In the genomic region with DNA sequence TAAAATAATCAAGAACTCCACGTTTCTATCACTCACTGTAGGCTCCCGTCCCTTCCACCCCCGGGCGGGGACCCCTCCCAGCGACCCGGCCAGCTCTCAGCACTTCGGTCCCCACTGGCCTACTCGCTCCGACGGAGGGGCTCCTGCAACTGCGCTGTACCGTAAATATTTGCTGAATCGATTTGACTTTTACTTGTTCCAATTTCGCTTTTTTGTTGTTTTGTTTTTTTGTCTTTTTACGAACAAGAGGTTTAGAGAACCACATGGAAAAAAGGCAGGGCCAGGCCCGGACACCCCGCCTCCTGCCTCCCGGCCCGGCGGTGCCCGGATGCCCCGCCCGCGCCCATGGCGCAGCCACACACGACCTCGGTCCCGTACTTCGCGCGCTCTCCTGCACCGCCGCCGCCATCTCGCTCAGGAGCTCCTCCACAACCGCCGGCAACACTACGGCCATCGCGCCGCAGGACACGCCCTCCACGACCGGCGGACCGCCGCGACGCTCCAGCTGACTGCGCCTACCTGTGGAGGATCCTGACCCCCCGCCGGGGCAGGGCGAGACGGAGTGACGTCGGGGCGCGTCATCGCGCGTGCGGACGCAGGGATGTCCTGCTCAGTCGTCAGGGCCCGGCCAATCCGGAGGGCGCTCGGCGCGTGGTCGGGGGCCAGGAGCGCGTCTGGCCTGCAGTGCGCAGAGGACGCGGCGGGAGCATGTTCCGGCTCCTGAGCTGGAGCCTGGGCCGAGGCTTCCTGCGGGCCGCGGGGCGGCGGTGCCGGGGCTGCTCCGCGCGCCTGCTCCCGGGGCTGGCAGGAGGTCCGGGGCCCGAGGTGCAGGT, we compare ENCODE assay signal across 8 cellular contexts. TPM values are rescaled to one million over a fixed set of nuclear protein-coding genes. Genes with fewer than 3 reads are reported as not detected.
DNase-seq lines count a peak whose midpoint lies in the region; ATAC-seq and TF ChIP-seq lines count a peak whose summit lies in the region.

A gene with protein sequence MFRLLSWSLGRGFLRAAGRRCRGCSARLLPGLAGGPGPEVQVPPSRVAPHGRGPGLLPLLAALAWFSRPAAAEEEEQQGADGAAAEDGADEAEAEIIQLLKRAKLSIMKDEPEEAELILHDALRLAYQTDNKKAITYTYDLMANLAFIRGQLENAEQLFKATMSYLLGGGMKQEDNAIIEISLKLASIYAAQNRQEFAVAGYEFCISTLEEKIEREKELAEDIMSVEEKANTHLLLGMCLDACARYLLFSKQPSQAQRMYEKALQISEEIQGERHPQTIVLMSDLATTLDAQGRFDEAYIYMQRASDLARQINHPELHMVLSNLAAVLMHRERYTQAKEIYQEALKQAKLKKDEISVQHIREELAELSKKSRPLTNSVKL (plus strand): TSS at position 684 of the 833 bp plus-strand sequence. CDS start 25 bp downstream, at position 709.
A gene with protein sequence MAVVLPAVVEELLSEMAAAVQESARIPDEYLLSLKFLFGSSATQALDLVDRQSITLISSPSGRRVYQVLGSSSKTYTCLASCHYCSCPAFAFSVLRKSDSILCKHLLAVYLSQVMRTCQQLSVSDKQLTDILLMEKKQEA (minus strand): TSS at position 564 of the 833 bp plus-strand sequence. CDS start 110 bp downstream, at position 454.

- POLR2A ChIA-PET in CD8-positive, alpha-beta T cell (lab: Charles Lee) = interaction anchor here (0.6 to 1.7 kb wide), 8 partner anchors 13 to 536 kb away, joined by 3 to 5 read pairs (median 4); no protein-coding TSS in a partner anchor
- POLR2A ChIA-PET in activated CD4-positive, alpha-beta memory T cell treated with anti-CD3 and anti-CD28 coated beads, Interleukin-2, amount 10 ng/mL, durations not matched to agents 7 days and 5 days (lab: Charles Lee) = interaction anchor here (0.7 to 3.3 kb wide), 12 partner anchors 10 to 381 kb away, joined by 3 to 22 read pairs (median 4); a partner anchor contains a TSS

- H3K9me3 Mint-ChIP-seq in CD8-positive, alpha-beta T cell = no peaks in the 10 kb centered on the region
- no peaks in the 10 kb centered on the region for H3K9me3 Mint-ChIP-seq in activated CD4-positive, alpha-beta memory T cell treated with anti-CD3 and anti-CD28 coated beads, Interleukin-2, amount 10 ng/mL, durations not matched to agents 7 days and 5 days

- peak within 1 kb of the TSS; percentile 93 for H3K27ac ChIP-seq in CD8-positive, alpha-beta T cell (ENCODE audit: low read depth, low read length)
- peak within 1 kb of the TSS; percentile 72 to 99 (median 97) for H3K27ac ChIP-seq in dorsolateral prefrontal cortex
- H3K27ac ChIP-seq in right lobe of liver = peak within 1 kb of the TSS; percentile 88 to 96 (median 91)

- no peaks in the 10 kb centered on the region for H3K27me3 Mint-ChIP-seq in CD8-positive, alpha-beta T cell (ENCODE audit: low read depth)
- H3K27me3 Mint-ChIP-seq in activated CD4-positive, alpha-beta memory T cell treated with anti-CD3 and anti-CD28 coated beads, Interleukin-2, amount 10 ng/mL, durations not matched to agents 7 days and 5 days = no peaks in the 10 kb centered on the region

- no peak for TF ChIP-seq CTCF in CD8-positive, alpha-beta T cell (IDR thresholded peaks at IDR 0.05)
- TF ChIP-seq CTCF in dorsolateral prefrontal cortex (IDR thresholded peaks at IDR 0.05 in 54 of 56, conservative IDR thresholded peaks at IDR 0.05 in 2 of 56; ENCODE audit: low read depth in 1 of 56, partially characterized antibody in 56 of 56) = peak in 38 of 56 donors; percentile 4 to 56 (median 33)
- peak in 3 of 4 donors; percentile 10 to 29 (median 29) for TF ChIP-seq CTCF in right lobe of liver (IDR thresholded peaks at IDR 0.05)

- H3K9me3 ChIP-seq in CD8-positive, alpha-beta T cell (ENCODE audit: low read length) = no peaks in the 10 kb centered on the region
- H3K9me3 ChIP-seq in right lobe of liver = no peaks in the 10 kb centered on the region

- peaks cover 21% of the 10 kb centered on the region for H3K4me1 ChIP-seq in CD8-positive, alpha-beta T cell (ENCODE audit: insufficient read depth, low read length)
- peaks cover 0 to 14% (median 0%) of the 10 kb centered on the region in 4 donors for H3K4me1 ChIP-seq in right lobe of liver

- H3K4me1 Mint-ChIP-seq in CD8-positive, alpha-beta T cell (ENCODE audit: low read depth) = peaks cover 38% of the 10 kb centered on the region
- H3K4me1 Mint-ChIP-seq in activated CD4-positive, alpha-beta memory T cell treated with anti-CD3 and anti-CD28 coated beads, Interleukin-2, amount 10 ng/mL, durations not matched to agents 7 days and 5 days = peaks cover 34% of the 10 kb centered on the region

- H3K4me3 ChIP-seq in CD8-positive, alpha-beta T cell (ENCODE audit: low read depth, low read length) = peak within 1 kb of the TSS; percentile 93
- H3K4me3 ChIP-seq in dorsolateral prefrontal cortex (peak within 1 kb of the TSS; percentile 58 to 98 (median 86)), right lobe of liver (peak within 1 kb of the TSS; percentile 65 to 82 (median 76))

- intact Hi-C loops in CD8-positive, alpha-beta T cell (cut with DNase I, micrococcal nuclease) = loop anchor here (2.0 to 5.0 kb wide), 3 partner anchors 152 to 743 kb away; no protein-coding TSS in a partner anchor
- intact Hi-C loops in dorsolateral prefrontal cortex (cut with DNase I) (loop anchor here (1.0 to 10.0 kb wide), 5 partner anchors 55 to 218 kb away; a partner anchor contains a TSS), right lobe of liver (cut with DNase I) (loop anchor here in 1 of 2 donors (10.0 kb wide), 1 partner anchor 55 kb away; a partner anchor contains a TSS)

- TF ChIP-seq POLR2A in right lobe of liver (IDR thresholded peaks at IDR 0.05) = peak; percentile 98

- peaks cover 59% of the 10 kb centered on the region for H3K36me3 Mint-ChIP-seq in CD8-positive, alpha-beta T cell
- H3K36me3 Mint-ChIP-seq in activated CD4-positive, alpha-beta memory T cell treated with anti-CD3 and anti-CD28 coated beads, Interleukin-2, amount 10 ng/mL, durations not matched to agents 7 days and 5 days (ENCODE audit: low read depth) = peaks cover 38% of the 10 kb centered on the region

- DNase-seq in CD8-positive, alpha-beta T cell = peak; percentile 83 to 96 (median 90)
- DNase-seq in HK-2 (ENCODE audit: unreplicated experiment) (peak; percentile 98), NCI-H82 treated with DMSO at 0.1 percent for 48 hours (lab: John Stamatoyannopoulos, UW; ENCODE audit: unreplicated experiment) (peak; percentile 86), dorsolateral prefrontal cortex (peak; percentile 97 to 99 (median 98)), right lobe of liver (peak; percentile 99)
- DNase-seq in activated CD4-positive, alpha-beta memory T cell treated with anti-CD3 and anti-CD28 coated beads, Interleukin-2, amount 10 ng/mL, durations not matched to agents 7 days and 5 days = peak; percentile 95
- peak; percentile 94 for DNase-seq in stimulated activated CD4-positive, alpha-beta T cell treated with anti-CD3 and anti-CD28 coated beads, Interleukin-4, amount 100 ng/mL, for 24 hours

- H3K27me3 ChIP-seq in CD8-positive, alpha-beta T cell (ENCODE audit: insufficient read depth, low read length) = no peaks in the 10 kb centered on the region
- no peaks in the 10 kb centered on the region for H3K27me3 ChIP-seq in dorsolateral prefrontal cortex
- H3K27me3 ChIP-seq in right lobe of liver = no peaks in the 10 kb centered on the region

- H3K4me3 Mint-ChIP-seq in CD8-positive, alpha-beta T cell = peak within 1 kb of the TSS; percentile 94
- H3K4me3 Mint-ChIP-seq in activated CD4-positive, alpha-beta memory T cell treated with anti-CD3 and anti-CD28 coated beads, Interleukin-2, amount 10 ng/mL, durations not matched to agents 7 days and 5 days = peak within 1 kb of the TSS; percentile 94

- peak; percentile 81 for ATAC-seq in CD8-positive, alpha-beta T cell
- peak; percentile 93 for ATAC-seq in GM19455 (IDR thresholded peaks at IDR 0.05; ENCODE audit: unreplicated experiment)
- peak; percentile 92 to 97 (median 94) for ATAC-seq in right lobe of liver

- CTCF ChIA-PET in CD8-positive, alpha-beta T cell (lab: Charles Lee) = interaction anchor here (0.6 to 1.6 kb wide), 6 partner anchors 12 to 741 kb away, joined by 3 to 4 read pairs (median 4); no protein-coding TSS in a partner anchor
- CTCF ChIA-PET in activated CD4-positive, alpha-beta memory T cell treated with anti-CD3 and anti-CD28 coated beads, Interleukin-2, amount 10 ng/mL, durations not matched to agents 7 days and 5 days (lab: Charles Lee) = interaction anchor here (0.7 to 3.4 kb wide), 11 partner anchors 10 to 381 kb away, joined by 3 to 17 read pairs (median 4); a partner anchor contains a TSS

- 2% methylated on average over 45 of the region's 91 CpGs for WGBS in right lobe of liver (ENCODE audit: insufficient coverage, low coverage, low lambda C conversion rate, missing lambda C conversion rate)

- H3K27ac Mint-ChIP-seq in CD8-positive, alpha-beta T cell = peak within 1 kb of the TSS; percentile 98
- peak within 1 kb of the TSS; percentile 97 for H3K27ac Mint-ChIP-seq in activated CD4-positive, alpha-beta memory T cell treated with anti-CD3 and anti-CD28 coated beads, Interleukin-2, amount 10 ng/mL, durations not matched to agents 7 days and 5 days

- H3K36me3 ChIP-seq in CD8-positive, alpha-beta T cell (ENCODE audit: insufficient read depth, low read length) = peaks cover 28% of the 10 kb centered on the region
- H3K36me3 ChIP-seq in right lobe of liver = peaks cover 0 to 30% (median 14%) of the 10 kb centered on the region in 4 donors

RNA-seq across cellular contexts. Expression of the first gene that starts in this region (rescaled TPM):
- 10 to 100 TPM; 63.5 to 71.9 TPM for total RNA-seq in CD8-positive, alpha-beta T cell
- total RNA-seq in activated CD4-positive, alpha-beta memory T cell treated with anti-CD3 and anti-CD28 coated beads, Interleukin-2, amount 10 ng/mL, durations not matched to agents 7 days and 5 days = 10 to 100 TPM; 22.7 to 25.6 TPM
- total RNA-seq in dorsolateral prefrontal cortex (10 to 100 TPM; 45.3 to 87.4 (median 67.2) TPM), right lobe of liver (10 to 100 TPM; 14.3 to 32.3 (median 19.9) TPM)

RNA-seq across cellular contexts. Expression of the second gene that starts in this region (rescaled TPM):
- 10 to 100 TPM; 10.3 to 10.8 TPM for total RNA-seq in CD8-positive, alpha-beta T cell
- total RNA-seq in activated CD4-positive, alpha-beta memory T cell treated with anti-CD3 and anti-CD28 coated beads, Interleukin-2, amount 10 ng/mL, durations not matched to agents 7 days and 5 days = 10 to 100 TPM in 1 of 2 experiments, 1 to 10 TPM in 1; 7.2 to 10.1 TPM
- total RNA-seq in dorsolateral prefrontal cortex = 10 to 100 TPM; 12.9 to 53.0 (median 25.6) TPM
- 10 to 100 TPM; 10.6 to 21.8 (median 11.8) TPM for total RNA-seq in right lobe of liver

Comparison
In these comparisons a context has a peak if more than half of its experiments do, and no peak if none do; other contexts are left out.
1. Peak in every context shown above with its lines: DNase-seq, ATAC-seq, H3K4me3 ChIP-seq and H3K27ac ChIP-seq.